ENCODE assay signal across 22 cellular contexts in the genomic region with DNA sequence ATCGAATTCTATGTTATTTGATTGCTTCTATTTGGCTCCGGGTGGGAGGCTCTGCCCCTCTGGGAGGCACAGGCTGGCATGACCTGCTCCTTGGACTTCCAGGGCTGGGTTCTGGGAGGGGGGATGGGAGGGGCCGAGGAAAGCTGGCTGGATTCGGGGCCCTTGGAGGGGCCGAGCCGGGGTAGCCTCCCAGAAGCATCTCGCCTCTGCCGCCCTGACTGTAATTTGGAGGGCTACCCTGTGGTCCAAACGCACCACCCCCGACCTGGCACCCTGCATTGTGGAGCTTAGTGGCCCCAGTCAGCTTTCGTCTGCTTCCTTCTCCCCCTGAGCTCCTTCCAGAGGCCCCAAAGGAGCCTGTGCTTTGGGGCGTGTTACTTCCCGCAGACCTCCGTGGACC.
"Had no signal": no experiment of that assay in that cellular context is flagged by ENCODE, and none has a peak within 500 bp of the region (broad histone marks: within the 10 kb centered on the region; RNA-seq: fewer than 3 reads in every experiment).

No MANE protein-coding gene starts in this region.

- H3K36me3 ChIP-seq: colonic mucosa, neutrophil, right atrium auricular region had no signal

- H3K27me3 Mint-ChIP-seq: naive thymus-derived CD4-positive, alpha-beta T cell had no signal

- H3K36me3 Mint-ChIP-seq: naive thymus-derived CD4-positive, alpha-beta T cell had no signal

- DNase-seq: colonic mucosa; effector CD4-positive, alpha-beta T cell; endodermal cell; erythroblast; heart right ventricle; hypothalamus; islet precursor cell; left cardiac atrium; left ventricle myocardium superior; mesendoderm; naive thymus-derived CD4-positive, alpha-beta T cell; nephron progenitor cell; sigmoid colon; stimulated activated CD4-positive, alpha-beta T cell treated with anti-CD3 and anti-CD28 coated beads, Interleukin-2, amount 100 ng/mL, for 24 hours; stimulated activated CD4-positive, alpha-beta T cell treated with anti-CD3 and anti-CD28 coated beads, Interleukin-4, amount 100 ng/mL, for 4 hours; stimulated activated naive CD4-positive, alpha-beta T cell; stomach had no signal

- H3K9me3 Mint-ChIP-seq: endodermal cell; naive thymus-derived CD4-positive, alpha-beta T cell; nephron progenitor cell had no signal

- H3K27ac Mint-ChIP-seq: endodermal cell; naive thymus-derived CD4-positive, alpha-beta T cell had no signal

- H3K4me1 ChIP-seq: colonic mucosa, heart right ventricle, right atrium auricular region, sigmoid colon, stomach, tibial nerve had no signal

- H3K27ac ChIP-seq: cardiac muscle cell, colonic mucosa, neutrophil, sigmoid colon, skin epidermis, stomach had no signal

- H3K27me3 ChIP-seq: cardiac muscle cell, colonic mucosa, heart right ventricle, neutrophil, right atrium auricular region, sigmoid colon, stomach, tibial nerve had no signal

- H3K4me1 Mint-ChIP-seq: endodermal cell had no signal

- H3K4me3 Mint-ChIP-seq: endodermal cell; naive thymus-derived CD4-positive, alpha-beta T cell; nephron progenitor cell had no signal

- ATAC-seq: heart right ventricle; left cardiac atrium; left ventricle myocardium superior; naive thymus-derived CD4-positive, alpha-beta T cell had no signal

- H3K4me3 ChIP-seq: cardiac muscle cell, colonic mucosa, heart right ventricle, right atrium auricular region, sigmoid colon, skin epidermis, stomach, tibial nerve had no signal

- H3K9me3 ChIP-seq: colonic mucosa, heart right ventricle, neutrophil, right atrium auricular region, sigmoid colon, stomach had no signal
